In genomic region chr20:35541783-35542662, GRCh38 we compare ENCODE assay signal across 1 cellular context.
TF ChIP-seq lines count a peak whose summit lies in the region.

ERGIC3 (plus strand) TSS chr20:35542078; CDS start chr20:35542098, 20 bp downstream.

TF ChIP-seq in K562, 482 proteins besides CTCF, POLR2A, EP300 and RAD21 (continued from another document and continues in another):
- TF ChIP-seq RFX1 (IDR thresholded peaks at IDR 0.05), result peak; percentile 81
- no peak for TF ChIP-seq ZNF511 (CRISPR knock-in tag; IDR thresholded peaks at IDR 0.05)
- TF ChIP-seq PHF20 (IDR thresholded peaks at IDR 0.05; ENCODE audit: partially characterized antibody), result peak; percentile 91
- no peak for TF ChIP-seq ZNF239 (CRISPR knock-in tag; IDR thresholded peaks at IDR 0.05)
- no peak for TF ChIP-seq CAMTA2 (CRISPR knock-in tag; conservative IDR thresholded peaks at IDR 0.05)
- TF ChIP-seq IFI16 (CRISPR knock-in tag; IDR thresholded peaks at IDR 0.05), result no peak
- no peak for TF ChIP-seq MCM7 (IDR thresholded peaks at IDR 0.05)
- TF ChIP-seq ZBTB11 (CRISPR knock-in tag; IDR thresholded peaks at IDR 0.05), result peak; percentile 27 to 96 (median 88); a peak in 5 of 6 replicates
- TF ChIP-seq ARID4B (CRISPR knock-in tag; IDR thresholded peaks at IDR 0.05), result peak; percentile 61; the same call in 1 of the 2 replicates
- TF ChIP-seq ZNF830 (CRISPR knock-in tag; IDR thresholded peaks at IDR 0.05), result no peak
- TF ChIP-seq E2F1 (CRISPR knock-in tag; IDR thresholded peaks at IDR 0.05), result peak; percentile 82
- peak; percentile 2; the same call in 1 of the 2 replicates for TF ChIP-seq JUND (IDR thresholded peaks at IDR 0.05; ENCODE audit: borderline replicate concordance, low read depth, low read length)
- no peak; the same call in 2 of the 3 replicates for TF ChIP-seq JUND (tag; IDR thresholded peaks at IDR 0.05; ENCODE audit: borderline replicate concordance, low read depth, low read length)
- TF ChIP-seq CBFA2T3 (IDR thresholded peaks at IDR 0.05), result no peak
- TF ChIP-seq HNRNPLL (IDR thresholded peaks at IDR 0.05; ENCODE audit: low read depth, low read length, poor library complexity, severe bottlenecking), result no peak
- peak in 1 of 2 experiments; percentile 73; a peak in 2 of 4 replicates for TF ChIP-seq HDAC1 (IDR thresholded peaks at IDR 0.05)
- no peak for TF ChIP-seq ZNF146 (CRISPR knock-in tag; IDR thresholded peaks at IDR 0.05; ENCODE audit: unreplicated experiment)
- TF ChIP-seq NCOA1 (IDR thresholded peaks at IDR 0.05; ENCODE audit: low read depth), result peak; percentile 72
- TF ChIP-seq ZNF780A (CRISPR knock-in tag; IDR thresholded peaks at IDR 0.05), result no peak
- no peak for TF ChIP-seq ZBTB1 (CRISPR knock-in tag; IDR thresholded peaks at IDR 0.05; ENCODE audit: borderline replicate concordance, low read depth)
- no peak for TF ChIP-seq RBM22 (IDR thresholded peaks at IDR 0.05; ENCODE audit: low read depth, low read length, poor library complexity, severe bottlenecking)
- peak; percentile 57 for TF ChIP-seq KDM5B (IDR thresholded peaks at IDR 0.05; ENCODE audit: insufficient replicate concordance, low read depth, low read length)
- TF ChIP-seq ZNF354B (CRISPR knock-in tag; IDR thresholded peaks at IDR 0.05), result no peak
- no peak for TF ChIP-seq ZNF282 (CRISPR knock-in tag; IDR thresholded peaks at IDR 0.05)
- no peak for TF ChIP-seq ATF2 (CRISPR knock-in tag; IDR thresholded peaks at IDR 0.05)
- no peak for TF ChIP-seq ARID3B (CRISPR knock-in tag; IDR thresholded peaks at IDR 0.05; ENCODE audit: borderline replicate concordance)
- no peak for TF ChIP-seq SREBF1 (IDR thresholded peaks at IDR 0.05; ENCODE audit: borderline replicate concordance, low read depth, low read length)
- TF ChIP-seq MCM2 (IDR thresholded peaks at IDR 0.05; ENCODE audit: low read depth), result no peak
- TF ChIP-seq HOMEZ (CRISPR knock-in tag; IDR thresholded peaks at IDR 0.05), result no peak
- no peak for TF ChIP-seq BRCA1 (IDR thresholded peaks at IDR 0.05)
- no peak for TF ChIP-seq BRCA1 (CRISPR knock-in tag; IDR thresholded peaks at IDR 0.05)
- TF ChIP-seq DEAF1 (CRISPR knock-in tag; IDR thresholded peaks at IDR 0.05), result no peak
- no peak for TF ChIP-seq ZNF395 (CRISPR knock-in tag; IDR thresholded peaks at IDR 0.05)
- no peak for TF ChIP-seq ZNF3 (CRISPR knock-in tag; IDR thresholded peaks at IDR 0.05)
- no peak for TF ChIP-seq ZBTB12 (CRISPR knock-in tag; IDR thresholded peaks at IDR 0.05)
